ENCODE assay signal across 13 cellular contexts in the genomic region with DNA sequence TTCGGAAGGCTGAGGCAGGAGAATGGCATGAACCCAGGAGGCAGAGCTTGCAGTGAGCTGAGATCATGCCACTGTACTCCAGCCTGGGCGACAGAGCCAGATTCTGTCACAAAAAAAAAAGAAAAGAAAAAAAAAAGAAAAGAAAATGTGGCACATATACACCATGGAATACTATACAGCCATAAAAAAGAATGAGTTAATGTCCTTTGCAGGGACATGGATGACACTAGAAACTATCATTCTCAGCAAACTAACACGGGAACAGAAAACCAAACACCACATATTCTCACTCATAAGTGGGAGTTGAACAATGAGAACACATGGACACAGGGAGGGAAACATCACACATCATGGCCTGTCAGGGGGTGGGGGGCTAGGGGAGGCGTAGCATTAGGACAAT. TPM values are rescaled to one million over a fixed set of nuclear protein-coding genes. Genes with fewer than 3 reads are reported as not detected.
"Had no signal": no experiment of that assay in that cellular context is flagged by ENCODE, and none has a peak within 500 bp of the region (broad histone marks: within the 10 kb centered on the region; RNA-seq: fewer than 3 reads in every experiment).

No MANE protein-coding gene starts in this region.

RNA-seq across cellular contexts. Expression of a gene that starts 39.0 kb away (rescaled TPM):
- total RNA-seq: subcutaneous adipose tissue, suprapubic skin, thoracic aorta, thyroid gland, tibial nerve, upper lobe of left lung, upper lobe of right lung, ureter, uterus, vagina had no signal

RNA-seq across cellular contexts. Expression of a gene that starts 43.2 kb away (rescaled TPM):
- total RNA-seq: stomach, subcutaneous adipose tissue, thyroid gland, tibial nerve, transverse colon, upper lobe of left lung, upper lobe of right lung, ureter, urinary bladder had no signal
